ENCODE assay signal across 8 cellular contexts in the genomic region with DNA sequence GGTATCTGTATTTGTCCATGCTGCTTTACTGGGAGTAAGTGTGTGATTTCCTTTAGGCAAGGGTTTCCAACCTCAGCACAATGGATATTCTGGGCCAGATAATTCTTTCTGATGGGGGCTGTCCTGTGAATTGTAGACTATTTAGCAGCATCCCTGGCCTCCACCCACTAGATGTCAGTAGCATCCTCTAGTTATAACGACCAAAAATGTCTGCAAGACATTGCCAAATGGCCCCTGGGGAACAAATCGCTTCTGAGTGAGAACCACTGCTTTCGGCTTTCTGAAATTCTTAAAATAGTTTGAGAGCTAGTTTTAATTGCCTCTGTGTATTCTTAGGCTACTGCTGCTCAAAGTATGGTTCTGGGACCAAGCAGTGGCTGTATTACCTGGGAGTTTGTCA.
DNase-seq lines count a peak whose midpoint lies in the region; ATAC-seq and TF ChIP-seq lines count a peak whose summit lies in the region.

No MANE protein-coding gene starts in this region.

- DNase-seq in NAMALWA (ENCODE audit: low spot score) (peak; percentile 43), esophagus muscularis mucosa (ENCODE audit: extremely low spot score) (no peak), dermis blood vessel endothelial cell (no peak), dedifferentiated amniotic fluid mesenchymal stem cell (ENCODE audit: extremely low spot score) (no peak)

- intact Hi-C loops in esophagus muscularis mucosa (cut with DNase I): loop anchor here (2.0 kb wide), 1 partner anchor 133 kb away; no protein-coding TSS in a partner anchor

- no peak overlapping the region for H3K4me3 ChIP-seq in esophagus muscularis mucosa

- TF ChIP-seq EP300 in esophagus muscularis mucosa (IDR thresholded peaks at IDR 0.05): no peak

- no peak overlapping the region for H3K27ac ChIP-seq in 22Rv1
- H3K27ac ChIP-seq in esophagus muscularis mucosa (replicated peaks in 1 of 4): peak overlapping the region in 2 of 4 donors; percentile 18 to 25

- TF ChIP-seq POLR2A in esophagus muscularis mucosa (IDR thresholded peaks at IDR 0.05; ENCODE audit: low read depth): no peak

- TF ChIP-seq CTCF in 22Rv1 (IDR thresholded peaks at IDR 0.05): peak; percentile 32
- peak in 2 of 3 experiments; percentile 20 to 40 for TF ChIP-seq CTCF in esophagus muscularis mucosa (IDR thresholded peaks at IDR 0.05)

- H3K4me1 ChIP-seq in esophagus muscularis mucosa: peaks cover 0 to 36% (median 16%) of the 10 kb centered on the region in 4 donors

- no peaks in the 10 kb centered on the region for H3K36me3 ChIP-seq in esophagus muscularis mucosa

- no peaks in the 10 kb centered on the region for H3K9me3 ChIP-seq in esophagus muscularis mucosa

- peak; percentile 66 for ATAC-seq in GM18511 (IDR thresholded peaks at IDR 0.05; ENCODE audit: unreplicated experiment)
- ATAC-seq in HG03571 (IDR thresholded peaks at IDR 0.05; ENCODE audit: unreplicated experiment): no peak
- ATAC-seq in HG02938 (IDR thresholded peaks at IDR 0.05; ENCODE audit: unreplicated experiment): no peak

- H3K27me3 ChIP-seq in esophagus muscularis mucosa: no peaks in the 10 kb centered on the region

- WGBS in esophagus muscularis mucosa: 64% methylated on average over 3 of the region's 3 CpGs
